Comparison of ENCODE assay signal across 21 cellular contexts in the genomic region with DNA sequence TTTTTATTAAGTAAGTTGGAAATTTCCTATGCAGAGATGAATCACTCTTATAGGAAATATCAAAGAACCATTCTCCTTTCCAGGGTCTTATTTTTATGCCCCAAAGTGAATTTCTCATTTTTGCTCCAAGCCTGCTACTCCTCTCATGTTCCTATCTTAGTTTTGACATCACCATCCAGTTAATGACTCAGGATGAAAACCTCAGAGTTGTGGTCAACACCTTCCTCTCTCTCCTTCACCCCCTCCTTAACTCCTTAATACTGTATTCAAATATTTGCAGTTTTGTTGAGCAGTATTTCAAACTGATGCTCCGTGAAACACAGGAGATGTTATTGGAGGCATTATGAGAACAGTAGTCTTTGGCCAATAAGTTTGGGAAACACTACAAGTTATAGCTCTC.
DNase-seq lines count a peak whose midpoint lies in the region; ATAC-seq, FAIRE-seq and TF ChIP-seq lines count a peak whose summit lies in the region.
"Had no signal": no experiment of that assay in that cellular context is flagged by ENCODE, and none has a peak within 500 bp of the region (broad histone marks: within the 10 kb centered on the region; RNA-seq: fewer than 3 reads in every experiment).

No MANE protein-coding gene starts in this region.

- no peak for ATAC-seq in GM19397 (IDR thresholded peaks at IDR 0.05; ENCODE audit: unreplicated experiment)
- ATAC-seq: HCT116 had no signal

- no peaks in the 10 kb centered on the region for H3K27me3 Mint-ChIP-seq in type B pancreatic cell

- H3K27ac Mint-ChIP-seq in type B pancreatic cell, result no peak overlapping the region
- H3K27ac Mint-ChIP-seq: CD4-positive, CD25-positive, alpha-beta regulatory T cell had no signal

- no peaks in the 10 kb centered on the region for H3K36me3 Mint-ChIP-seq in type B pancreatic cell
- H3K36me3 Mint-ChIP-seq: CD4-positive, CD25-positive, alpha-beta regulatory T cell had no signal

- peaks cover 8% of the 10 kb centered on the region for H3K9me3 Mint-ChIP-seq in type B pancreatic cell

- no peak overlapping the region for H3K4me3 ChIP-seq in astrocyte of the spinal cord (ENCODE audit: low read depth, low read length)
- H3K4me3 ChIP-seq: PC-9 had no signal

- in situ Hi-C loops in astrocyte of the spinal cord (cut with HindIII; ENCODE audit: low sequenced_read_pairs), result no loop called here

- peaks cover 5% of the 10 kb centered on the region for H3K4me1 Mint-ChIP-seq in type B pancreatic cell (ENCODE audit: unreplicated experiment)
- H3K4me1 Mint-ChIP-seq: CD4-positive, CD25-positive, alpha-beta regulatory T cell had no signal

- DNase-seq in EH (ENCODE audit: low read depth) (peak; percentile 29), LHCN-M2 (ENCODE audit: low read depth) (peak; percentile 74), astrocyte of the spinal cord (ENCODE audit: low read depth, low spot score) (peak; percentile 10), urothelium cell line (ENCODE audit: low spot score) (peak; percentile 20), NCI-H524 (lab: John Stamatoyannopoulos, UW) (no peak), type B pancreatic cell (ENCODE audit: extremely low spot score, unreplicated experiment) (no peak)
- DNase-seq: BE2C; Caco-2; CD4-positive, CD25-positive, alpha-beta regulatory T cell; GOT3; KBM-7; NCI-H1092; NCI-H1436 treated with DMSO at 0.1 percent for 48 hours; NCI-H2081; NCI-H510A; NCI-H82; PC-9 had no signal

- no peak for FAIRE-seq in urothelium cell line (lab: Jason Lieb, UNC)
- FAIRE-seq: GM12891, GM19239 had no signal

- TF ChIP-seq CTCF in astrocyte of the spinal cord (IDR thresholded peaks at IDR 0.05; ENCODE audit: low read depth, low read length) (no peak), type B pancreatic cell (conservative IDR thresholded peaks at IDR 0.05) (no peak)

- no peak overlapping the region for H3K4me3 Mint-ChIP-seq in type B pancreatic cell
- H3K4me3 Mint-ChIP-seq: CD4-positive, CD25-positive, alpha-beta regulatory T cell had no signal

Comparison
In these comparisons a context has a peak if more than half of its experiments do, and no peak if none do; other contexts are left out.
1. DNase-seq: peak in EH (single experiment), LHCN-M2 (single experiment), astrocyte of the spinal cord (single experiment) and urothelium cell line (single experiment); none in NCI-H524 (0 of 2) and type B pancreatic cell (single experiment).